Comparison of ENCODE assay signal across 10 cellular contexts in genomic region chr1:227909923-227910328, GRCh38. TPM values are rescaled to one million over a fixed set of nuclear protein-coding genes. Genes with fewer than 3 reads are reported as not detected.
DNase-seq lines count a peak whose midpoint lies in the region; ATAC-seq, FAIRE-seq and TF ChIP-seq lines count a peak whose summit lies in the region.
"Not testable (repeated sequence)": the region's sequence is repeated elsewhere in the genome, so short reads cannot be mapped to it uniquely, and the experiment has no call there.
"Had no signal": no experiment of that assay in that cellular context is flagged by ENCODE, and none has a peak within 500 bp of the region (broad histone marks: within the 10 kb centered on the region; RNA-seq: fewer than 3 reads in every experiment).

No MANE protein-coding gene starts in this region.

- H3K36me3 ChIP-seq in kidney (ENCODE audit: control insufficient read depth in 1 of 2, insufficient read depth in 2 of 2, low read length in 2 of 2); ovary: not testable (repeated sequence)

- not testable (repeated sequence) for H3K4me3 Mint-ChIP-seq in WTC11; glutamatergic neuron (ENCODE audit: unreplicated experiment); nephron; type B pancreatic cell

- H3K36me3 Mint-ChIP-seq in WTC11; glutamatergic neuron (ENCODE audit: unreplicated experiment); nephron (ENCODE audit: low read depth); type B pancreatic cell: not testable (repeated sequence)

- DNase-seq in NCI-H82 (lab: John Stamatoyannopoulos, UW) (peak; percentile 59), glutamatergic neuron (peak; percentile 6), kidney (peak; percentile 48), ovary (peak; percentile 70 to 88 (median 77))
- DNase-seq in WTC11 (ENCODE audit: low spot score); dorsolateral prefrontal cortex; type B pancreatic cell (ENCODE audit: extremely low spot score, unreplicated experiment): not testable (repeated sequence)

- not testable (repeated sequence) for H3K9me3 ChIP-seq in kidney (ENCODE audit: control insufficient read depth in 1 of 2, low read length in 2 of 2); ovary

- not testable (repeated sequence) for ATAC-seq in WTC11

- H3K9ac ChIP-seq in kidney (ENCODE audit: low read length in 2 of 2) = not testable (repeated sequence)

- H3K27me3 ChIP-seq in dorsolateral prefrontal cortex, ovary: not testable (repeated sequence)

- 7 to 17% (median 9%) methylated on average over 8 of the region's 8 CpGs for WGBS in ovary, 3 donors

- not testable (repeated sequence) for TF ChIP-seq EP300 in ovary (IDR thresholded peaks at IDR 0.05)

- TF ChIP-seq POLR2A in ovary (IDR thresholded peaks at IDR 0.05) = not testable (repeated sequence)

- intact Hi-C loops in dorsolateral prefrontal cortex (cut with DNase I); kidney (cut with DNase I); ovary (cut with DNase I): not testable (repeated sequence)

- H3K4me1 Mint-ChIP-seq in WTC11 = peaks cover 21% of the 10 kb centered on the region
- H3K4me1 Mint-ChIP-seq in glutamatergic neuron (ENCODE audit: low read depth, unreplicated experiment) = peaks cover 28% of the 10 kb centered on the region
- H3K4me1 Mint-ChIP-seq in nephron = peaks cover 50% of the 10 kb centered on the region
- H3K4me1 Mint-ChIP-seq in type B pancreatic cell (ENCODE audit: unreplicated experiment) = peaks cover 41% of the 10 kb centered on the region

- H3K4me3 ChIP-seq in dorsolateral prefrontal cortex; kidney (ENCODE audit: low read length in 2 of 2); ovary: not testable (repeated sequence)

- not testable (repeated sequence) for H3K9me3 Mint-ChIP-seq in WTC11; glutamatergic neuron (ENCODE audit: unreplicated experiment); nephron; type B pancreatic cell

- POLR2A ChIA-PET in WTC11 (lab: Charles Lee) = not testable (repeated sequence)

- not testable (repeated sequence) for TF ChIP-seq CTCF in WTC11 (IDR thresholded peaks at IDR 0.05); dorsolateral prefrontal cortex (IDR thresholded peaks at IDR 0.05 in 54 of 56, conservative IDR thresholded peaks at IDR 0.05 in 2 of 56; ENCODE audit: low read depth in 1 of 56, partially characterized antibody in 56 of 56); glutamatergic neuron (IDR thresholded peaks at IDR 0.05; ENCODE audit: partially characterized antibody, unreplicated experiment); kidney (IDR thresholded peaks at IDR 0.05; ENCODE audit: borderline replicate concordance, extremely low read depth, insufficient read depth); nephron (IDR thresholded peaks at IDR 0.05; ENCODE audit: unreplicated experiment in 3 of 3); ovary (IDR thresholded peaks at IDR 0.05); type B pancreatic cell (conservative IDR thresholded peaks at IDR 0.05)

- not testable (repeated sequence) for FAIRE-seq in kidney (lab: Jason Lieb, UNC)

- CTCF ChIA-PET in WTC11 (lab: Charles Lee) = interaction anchor here (1.5 to 1.6 kb wide), 3 partner anchors 16 to 44 kb away, joined by 3 to 5 read pairs (median 4); partner anchors contain the start of gene WNT9A

- H3K27ac Mint-ChIP-seq in WTC11; glutamatergic neuron (ENCODE audit: unreplicated experiment): not testable (repeated sequence)
- H3K27ac Mint-ChIP-seq in nephron = peak overlapping the region; percentile 62 to 92 (median 83)
- H3K27ac Mint-ChIP-seq in type B pancreatic cell = peak overlapping the region; percentile 89

- H3K27ac ChIP-seq in dorsolateral prefrontal cortex (peak overlapping the region in 33 of 59 donors; percentile 2 to 79 (median 51)), ovary (peak overlapping the region; percentile 41 to 80)
- H3K27ac ChIP-seq in kidney (ENCODE audit: low read depth in 2 of 2, low read length in 2 of 2) = not testable (repeated sequence)

- not testable (repeated sequence) for H3K4me1 ChIP-seq in kidney (ENCODE audit: control insufficient read depth in 1 of 2, insufficient read depth in 1 of 2, low read depth in 1 of 2, low read length in 2 of 2); ovary (ENCODE audit: insufficient read depth)

- not testable (repeated sequence) for H3K27me3 Mint-ChIP-seq in WTC11 (ENCODE audit: low read depth); glutamatergic neuron (ENCODE audit: unreplicated experiment); nephron (ENCODE audit: low read depth); type B pancreatic cell

TF ChIP-seq in WTC11, 78 proteins besides CTCF, POLR2A, EP300 and RAD21:
- TF ChIP-seq ZNF512 (CRISPR knock-in tag; IDR thresholded peaks at IDR 0.05; ENCODE audit: borderline replicate concordance) = 0 out of 2 replicates have a peak, but pooled peaks have one; percentile 21

RNA-seq across cellular contexts. Expression of gene WNT9A, which starts 37.8 kb away (rescaled TPM):
- total RNA-seq in WTC11 (2021) (1.1 to 1.5 TPM (median 1.3 TPM) in 3 replicates), dorsolateral prefrontal cortex (1 to 10 TPM in 72 of 120 experiments, under 1 TPM in 48; 0.24 to 3.3 (median 1.2) TPM), glutamatergic neuron (ENCODE audit: unreplicated experiment) (13.8 TPM), kidney (3.1 TPM), ovary (10 to 100 TPM in 3 of 7 donors, 1 to 10 TPM in 4; 3.9 to 15.9 (median 9.8) TPM), type B pancreatic cell (ENCODE audit: low replicate concordance) (3.0 and 4.3 TPM in 2 replicates)
- polyA plus RNA-seq in kidney (ENCODE audit: insufficient read depth, low read depth, low replicate concordance) (0.58 TPM), ovary (10 to 100 TPM in 1 of 2 donors, 1 to 10 TPM in 1; 1.1 to 10.8 TPM)
- total RNA-seq: CD8-positive, alpha-beta T cell; HT-29 had no signal
